Comparison of ENCODE assay signal across 2 cellular contexts in genomic region chr5:165209101-165209727, GRCh38.
TF ChIP-seq lines count a peak whose summit lies in the region.

No MANE protein-coding gene starts in this region.

TF ChIP-seq in IMR-90, 13 proteins besides CTCF, POLR2A, EP300 and RAD21 (continued from another document):
- TF ChIP-seq USF2 (IDR thresholded peaks at IDR 0.05; ENCODE audit: low read depth, low read length) (no peak), SMC3 (IDR thresholded peaks at IDR 0.05; ENCODE audit: low read depth, low read length) (peak; percentile 49), MAFK (IDR thresholded peaks at IDR 0.05; ENCODE audit: low read depth, low read length) (no peak), MAZ (IDR thresholded peaks at IDR 0.05; ENCODE audit: borderline replicate concordance, low read depth, low read length) (no peak)

TF ChIP-seq in HepG2, 621 proteins besides CTCF, POLR2A, EP300 and RAD21 (continued from another document):
- TF ChIP-seq, protein P1, sequence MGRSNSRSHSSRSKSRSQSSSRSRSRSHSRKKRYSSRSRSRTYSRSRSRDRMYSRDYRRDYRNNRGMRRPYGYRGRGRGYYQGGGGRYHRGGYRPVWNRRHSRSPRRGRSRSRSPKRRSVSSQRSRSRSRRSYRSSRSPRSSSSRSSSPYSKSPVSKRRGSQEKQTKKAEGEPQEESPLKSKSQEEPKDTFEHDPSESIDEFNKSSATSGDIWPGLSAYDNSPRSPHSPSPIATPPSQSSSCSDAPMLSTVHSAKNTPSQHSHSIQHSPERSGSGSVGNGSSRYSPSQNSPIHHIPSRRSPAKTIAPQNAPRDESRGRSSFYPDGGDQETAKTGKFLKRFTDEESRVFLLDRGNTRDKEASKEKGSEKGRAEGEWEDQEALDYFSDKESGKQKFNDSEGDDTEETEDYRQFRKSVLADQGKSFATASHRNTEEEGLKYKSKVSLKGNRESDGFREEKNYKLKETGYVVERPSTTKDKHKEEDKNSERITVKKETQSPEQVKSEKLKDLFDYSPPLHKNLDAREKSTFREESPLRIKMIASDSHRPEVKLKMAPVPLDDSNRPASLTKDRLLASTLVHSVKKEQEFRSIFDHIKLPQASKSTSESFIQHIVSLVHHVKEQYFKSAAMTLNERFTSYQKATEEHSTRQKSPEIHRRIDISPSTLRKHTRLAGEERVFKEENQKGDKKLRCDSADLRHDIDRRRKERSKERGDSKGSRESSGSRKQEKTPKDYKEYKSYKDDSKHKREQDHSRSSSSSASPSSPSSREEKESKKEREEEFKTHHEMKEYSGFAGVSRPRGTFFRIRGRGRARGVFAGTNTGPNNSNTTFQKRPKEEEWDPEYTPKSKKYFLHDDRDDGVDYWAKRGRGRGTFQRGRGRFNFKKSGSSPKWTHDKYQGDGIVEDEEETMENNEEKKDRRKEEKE (IDR thresholded peaks at IDR 0.05), result no peak
